Comparison of ENCODE assay signal across 17 cellular contexts in genomic region chr18:46247938-46248337, GRCh38.
DNase-seq lines count a peak whose midpoint lies in the region; ATAC-seq, FAIRE-seq and TF ChIP-seq lines count a peak whose summit lies in the region.
"Had no signal": no experiment of that assay in that cellular context is flagged by ENCODE, and none has a peak within 500 bp of the region (broad histone marks: within the 10 kb centered on the region; RNA-seq: fewer than 3 reads in every experiment).

No MANE protein-coding gene starts in this region.

- no peak for DNase-seq in activated T-cell treated with anti-CD3 and anti-CD28 coated beads, Interleukin-2, amount 50 U/mL, for 72 hours
- DNase-seq in activated T-cell treated with anti-CD3 and anti-CD28 coated beads for 4 hours (no peak), T-helper 17 cell (no peak), endothelial cell (ENCODE audit: low spot score) (no peak), mucosa of descending colon (no peak), GM12892 (ENCODE audit: insufficient read length) (no peak)
- DNase-seq: activated CD4-positive, alpha-beta T cell treated with anti-CD3 and anti-CD28 coated beads for 4 hours; Caco-2; dermis blood vessel endothelial cell; islet precursor cell; NCI-H1105; NCI-H82 had no signal

- TF ChIP-seq CTCF in endothelial cell (IDR thresholded peaks at IDR 0.05; ENCODE audit: unreplicated experiment) (no peak), mucosa of descending colon (IDR thresholded peaks at IDR 0.05) (no peak)

- no peak overlapping the region for H3K4me3 ChIP-seq in mucosa of descending colon

- H3K9me3 Mint-ChIP-seq in activated T-cell treated with anti-CD3 and anti-CD28 coated beads, Interleukin-2, amount 50 U/mL, for 72 hours: no peaks in the 10 kb centered on the region
- no peaks in the 10 kb centered on the region for H3K9me3 Mint-ChIP-seq in endothelial cell (ENCODE audit: unreplicated experiment)
- H3K9me3 Mint-ChIP-seq in stimulated activated memory B cell treated with anti-CD40 and anti-IgM and Interleukin-4, amounts not matched to agents 10 μg/mL and 1 μg/mL and 100 μg/mL, for 72 hours: no peaks in the 10 kb centered on the region

- no peaks in the 10 kb centered on the region for H3K36me3 ChIP-seq in mucosa of descending colon (ENCODE audit: low read depth)

- no peak overlapping the region for H3K4me3 Mint-ChIP-seq in activated T-cell treated with anti-CD3 and anti-CD28 coated beads, Interleukin-2, amount 50 U/mL, for 72 hours
- H3K4me3 Mint-ChIP-seq in T-helper 17 cell (no peak overlapping the region), endothelial cell (ENCODE audit: unreplicated experiment) (no peak overlapping the region)
- H3K4me3 Mint-ChIP-seq in stimulated activated memory B cell treated with anti-CD40 and anti-IgM and Interleukin-4, amounts not matched to agents 10 μg/mL and 1 μg/mL and 100 μg/mL, for 72 hours: no peak overlapping the region

- H3K4me1 Mint-ChIP-seq in activated T-cell treated with anti-CD3 and anti-CD28 coated beads, Interleukin-2, amount 50 U/mL, for 72 hours (ENCODE audit: low read depth): peaks cover 60% of the 10 kb centered on the region
- peaks cover 34% of the 10 kb centered on the region for H3K4me1 Mint-ChIP-seq in T-helper 17 cell
- peaks cover 31% of the 10 kb centered on the region for H3K4me1 Mint-ChIP-seq in endothelial cell (ENCODE audit: unreplicated experiment)
- H3K4me1 Mint-ChIP-seq in stimulated activated memory B cell treated with anti-CD40 and anti-IgM and Interleukin-4, amounts not matched to agents 10 μg/mL and 1 μg/mL and 100 μg/mL, for 72 hours: peaks cover 36% of the 10 kb centered on the region

- ATAC-seq in activated T-cell treated with anti-CD3 and anti-CD28 coated beads, Interleukin-2, amount 50 U/mL, for 72 hours (replicated peaks in 1 of 2): no peak
- no peak for ATAC-seq in T-helper 17 cell
- no peak for ATAC-seq in stimulated activated memory B cell treated with anti-CD40 and anti-IgM and Interleukin-4, amounts not matched to agents 10 μg/mL and 1 μg/mL and 100 μg/mL, for 72 hours
- no peak for ATAC-seq in mucosa of descending colon
- ATAC-seq in GM21515 (IDR thresholded peaks at IDR 0.05; ENCODE audit: unreplicated experiment): no peak
- ATAC-seq: HCT116 had no signal

- peaks cover 8 to 18% of the 10 kb centered on the region in 2 donors for H3K36me3 Mint-ChIP-seq in activated T-cell treated with anti-CD3 and anti-CD28 coated beads, Interleukin-2, amount 50 U/mL, for 72 hours (ENCODE audit: insufficient read depth in 2 of 2)
- H3K36me3 Mint-ChIP-seq in T-helper 17 cell (ENCODE audit: low read depth) (no peaks in the 10 kb centered on the region), endothelial cell (ENCODE audit: low read depth, unreplicated experiment) (peaks cover 5% of the 10 kb centered on the region)
- peaks cover 8% of the 10 kb centered on the region for H3K36me3 Mint-ChIP-seq in stimulated activated memory B cell treated with anti-CD40 and anti-IgM and Interleukin-4, amounts not matched to agents 10 μg/mL and 1 μg/mL and 100 μg/mL, for 72 hours

- no peak for FAIRE-seq in GM12892 (lab: Jason Lieb, UNC)
- FAIRE-seq: G401.6, GM12891 had no signal

- H3K27me3 Mint-ChIP-seq in activated T-cell treated with anti-CD3 and anti-CD28 coated beads, Interleukin-2, amount 50 U/mL, for 72 hours (ENCODE audit: low read depth): no peaks in the 10 kb centered on the region
- H3K27me3 Mint-ChIP-seq in T-helper 17 cell (no peaks in the 10 kb centered on the region), endothelial cell (ENCODE audit: unreplicated experiment) (peaks cover 6% of the 10 kb centered on the region)
- no peaks in the 10 kb centered on the region for H3K27me3 Mint-ChIP-seq in stimulated activated memory B cell treated with anti-CD40 and anti-IgM and Interleukin-4, amounts not matched to agents 10 μg/mL and 1 μg/mL and 100 μg/mL, for 72 hours

- peak overlapping the region; percentile 58 for H3K27ac Mint-ChIP-seq in activated T-cell treated with anti-CD3 and anti-CD28 coated beads, Interleukin-2, amount 50 U/mL, for 72 hours
- H3K27ac Mint-ChIP-seq in T-helper 17 cell (peak overlapping the region; percentile 95), endothelial cell (ENCODE audit: unreplicated experiment) (peak overlapping the region; percentile 66)
- peak overlapping the region; percentile 77 for H3K27ac Mint-ChIP-seq in stimulated activated memory B cell treated with anti-CD40 and anti-IgM and Interleukin-4, amounts not matched to agents 10 μg/mL and 1 μg/mL and 100 μg/mL, for 72 hours

- intact Hi-C loops in mucosa of descending colon (cut with DNase I, micrococcal nuclease): no loop called here

- TF ChIP-seq POLR2A in GM12892 (IDR thresholded peaks at IDR 0.05; ENCODE audit: low read depth, low read length): no peak

- peaks cover 26% of the 10 kb centered on the region for H3K4me1 ChIP-seq in mucosa of descending colon (ENCODE audit: low read depth)

- H3K9me3 ChIP-seq in T-helper 17 cell (ENCODE audit: control insufficient read depth, low read length, poor library complexity, severe bottlenecking) (no peaks in the 10 kb centered on the region), mucosa of descending colon (no peaks in the 10 kb centered on the region)
- H3K9me3 ChIP-seq: Caco-2 had no signal
